In the genomic region with DNA sequence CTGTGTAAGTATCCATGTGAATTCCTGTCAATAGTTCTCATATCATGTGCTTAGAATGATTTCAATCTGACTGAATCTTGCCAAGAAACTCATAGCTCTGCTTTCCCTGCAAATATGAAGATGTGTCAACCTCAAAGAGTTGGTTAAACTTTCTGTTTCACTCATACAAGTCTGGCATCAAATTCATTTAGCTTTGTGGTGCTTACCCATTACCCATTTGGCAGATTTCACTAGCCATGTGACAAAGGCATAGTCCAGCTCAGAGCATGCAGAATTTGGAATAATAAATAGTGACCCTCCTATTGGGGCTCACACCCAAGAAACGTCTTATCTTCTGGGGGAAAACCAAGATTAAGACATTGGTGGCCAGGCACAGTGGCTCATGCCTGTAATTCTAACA, we compare ENCODE assay signal across 13 cellular contexts.
DNase-seq lines count a peak whose midpoint lies in the region; ATAC-seq lines count a peak whose summit lies in the region.
"Had no signal": no experiment of that assay in that cellular context is flagged by ENCODE, and none has a peak within 500 bp of the region (broad histone marks: within the 10 kb centered on the region; RNA-seq: fewer than 3 reads in every experiment).

No MANE protein-coding gene starts in this region.

- H3K4me1 ChIP-seq in ACC112 (ENCODE audit: control insufficient read depth, insufficient read depth, low read length, unreplicated experiment): peaks cover 24% of the 10 kb centered on the region

- no peaks in the 10 kb centered on the region for H3K36me3 Mint-ChIP-seq in activated T-helper 17 cell treated with anti-CD3 and anti-CD28 coated beads, Interleukin-2, amount 50 U/mL, for 72 hours (ENCODE audit: low read depth)
- H3K36me3 Mint-ChIP-seq in immature natural killer cell: no peaks in the 10 kb centered on the region
- H3K36me3 Mint-ChIP-seq in naive thymus-derived CD8-positive, alpha-beta T cell: no peaks in the 10 kb centered on the region

- POLR2A ChIA-PET in naive thymus-derived CD8-positive, alpha-beta T cell (lab: Charles Lee): no interaction called here

- H3K9me3 Mint-ChIP-seq in activated T-helper 17 cell treated with anti-CD3 and anti-CD28 coated beads, Interleukin-2, amount 50 U/mL, for 72 hours: no peaks in the 10 kb centered on the region
- no peaks in the 10 kb centered on the region for H3K9me3 Mint-ChIP-seq in immature natural killer cell
- no peaks in the 10 kb centered on the region for H3K9me3 Mint-ChIP-seq in naive thymus-derived CD8-positive, alpha-beta T cell

- no peak overlapping the region for H2AFZ ChIP-seq in ACC112 (ENCODE audit: low read length, unreplicated experiment)

- peak overlapping the region; percentile 94 for H3K27ac Mint-ChIP-seq in activated T-helper 17 cell treated with anti-CD3 and anti-CD28 coated beads, Interleukin-2, amount 50 U/mL, for 72 hours
- H3K27ac Mint-ChIP-seq in immature natural killer cell: peak overlapping the region in 3 of 6 donors; percentile 6 to 64 (median 23)
- H3K27ac Mint-ChIP-seq in naive thymus-derived CD8-positive, alpha-beta T cell: no peak overlapping the region

- no peaks in the 10 kb centered on the region for H3K36me3 ChIP-seq in ACC112 (ENCODE audit: insufficient read depth, low read length)
- H3K36me3 ChIP-seq: cardiac muscle cell had no signal

- peak overlapping the region; percentile 52 for H3K4me3 Mint-ChIP-seq in activated T-helper 17 cell treated with anti-CD3 and anti-CD28 coated beads, Interleukin-2, amount 50 U/mL, for 72 hours
- peak overlapping the region in 2 of 5 donors; percentile 31 to 37 for H3K4me3 Mint-ChIP-seq in immature natural killer cell
- no peak overlapping the region for H3K4me3 Mint-ChIP-seq in naive thymus-derived CD8-positive, alpha-beta T cell

- H3K27me3 ChIP-seq in ACC112 (ENCODE audit: insufficient read depth, low read length): no peaks in the 10 kb centered on the region
- H3K27me3 ChIP-seq: cardiac muscle cell had no signal

- peak; percentile 5 to 9 (median 7) for DNase-seq in immature natural killer cell
- no peak for DNase-seq in NCI-H1436 (lab: John Stamatoyannopoulos, UW)
- DNase-seq in NCI-H345 treated with DMSO at 0.1 percent for 48 hours (lab: John Stamatoyannopoulos, UW; ENCODE audit: unreplicated experiment): no peak
- no peak for DNase-seq in naive thymus-derived CD8-positive, alpha-beta T cell
- DNase-seq in DMS 273 (lab: John Stamatoyannopoulos, UW; ENCODE audit: unreplicated experiment): no peak
- DNase-seq: GF-D8, NCI-H187 treated with DMSO at 0.1 percent for 48 hours had no signal

- peak overlapping the region; percentile 60 for H3K27ac ChIP-seq in ACC112 (ENCODE audit: low read depth, low read length)
- H3K27ac ChIP-seq: C4-2B, cardiac muscle cell had no signal

- no peaks in the 10 kb centered on the region for H3K27me3 Mint-ChIP-seq in activated T-helper 17 cell treated with anti-CD3 and anti-CD28 coated beads, Interleukin-2, amount 50 U/mL, for 72 hours
- peaks cover 0 to 4% (median 0%) of the 10 kb centered on the region in 3 donors for H3K27me3 Mint-ChIP-seq in immature natural killer cell (ENCODE audit: low read depth in 3 of 3)
- no peaks in the 10 kb centered on the region for H3K27me3 Mint-ChIP-seq in naive thymus-derived CD8-positive, alpha-beta T cell

- no peaks in the 10 kb centered on the region for H3K79me2 ChIP-seq in ACC112 (ENCODE audit: control insufficient read depth, insufficient read depth, low read length, unreplicated experiment)

- no peak overlapping the region for H3K4me3 ChIP-seq in ACC112 (ENCODE audit: low read depth, low read length)
- H3K4me3 ChIP-seq: cardiac muscle cell had no signal

- H3K4me1 Mint-ChIP-seq in activated T-helper 17 cell treated with anti-CD3 and anti-CD28 coated beads, Interleukin-2, amount 50 U/mL, for 72 hours: peaks cover 35% of the 10 kb centered on the region
- H3K4me1 Mint-ChIP-seq in immature natural killer cell: peaks cover 39 to 43% of the 10 kb centered on the region in 2 donors
- H3K4me1 Mint-ChIP-seq in naive thymus-derived CD8-positive, alpha-beta T cell: peaks cover 16 to 39% (median 26%) of the 10 kb centered on the region in 4 donors

- ATAC-seq in GM19035 (IDR thresholded peaks at IDR 0.05; ENCODE audit: unreplicated experiment): peak; percentile 39
- ATAC-seq in activated T-helper 17 cell treated with anti-CD3 and anti-CD28 coated beads, Interleukin-2, amount 50 U/mL, for 72 hours (replicated peaks): peak; percentile 71
- no peak for ATAC-seq in naive thymus-derived CD8-positive, alpha-beta T cell
- ATAC-seq: sciatic nerve had no signal

Comparison
In these comparisons a context has a peak if more than half of its experiments do, and no peak if none do; other contexts are left out.
1. ATAC-seq: peak in GM19035 (single experiment) and activated T-helper 17 cell treated with anti-CD3 and anti-CD28 coated beads, Interleukin-2, amount 50 U/mL, for 72 hours (single experiment); none in naive thymus-derived CD8-positive, alpha-beta T cell (0 of 2).
2. DNase-seq: peak in immature natural killer cell (3 of 3); none in NCI-H1436 (single experiment), NCI-H345 treated with DMSO at 0.1 percent for 48 hours (single experiment), naive thymus-derived CD8-positive, alpha-beta T cell (0 of 10) and DMS 273 (single experiment).